ENCODE assay signal across 8 cellular contexts in the genomic region with DNA sequence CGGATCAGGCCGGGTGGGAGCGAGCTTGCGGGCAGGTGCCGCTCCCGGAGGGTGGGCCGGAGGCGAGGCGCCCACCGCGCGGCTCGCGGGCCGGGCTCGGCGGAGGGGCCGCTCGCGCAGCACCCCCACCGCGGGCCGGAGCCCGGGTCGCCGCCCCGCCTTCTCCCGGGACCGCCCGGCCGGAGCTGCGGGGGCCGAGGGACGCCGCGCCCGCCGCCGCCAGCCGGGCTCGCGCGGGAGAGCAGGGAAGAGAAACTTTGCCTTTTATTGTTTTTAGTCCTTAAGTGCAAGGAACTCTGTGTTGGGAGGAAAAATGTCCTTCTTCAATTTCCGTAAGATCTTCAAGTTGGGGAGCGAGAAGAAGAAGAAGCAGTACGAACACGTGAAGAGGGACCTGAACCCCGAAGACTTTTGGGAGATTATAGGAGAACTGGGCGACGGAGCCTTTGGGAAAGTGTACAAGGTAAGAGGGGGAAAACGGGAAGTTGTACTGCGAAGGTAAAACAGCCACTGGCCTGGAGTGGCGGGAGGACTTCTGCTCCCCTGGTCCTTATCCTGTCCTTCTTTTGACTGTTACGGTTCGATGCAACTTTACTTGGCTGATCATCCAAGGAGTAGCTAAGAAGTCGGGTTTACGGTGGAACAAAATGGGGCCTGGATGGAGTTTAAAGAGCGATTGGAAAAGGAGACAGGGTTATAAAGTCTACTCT. TPM values are rescaled to one million over a fixed set of nuclear protein-coding genes. Genes with fewer than 3 reads are reported as not detected.
DNase-seq lines count a peak whose midpoint lies in the region; ATAC-seq and TF ChIP-seq lines count a peak whose summit lies in the region.

No MANE protein-coding gene starts in this region.

- peak overlapping the region; percentile 78 for H3K27ac Mint-ChIP-seq in activated CD8-positive, alpha-beta T cell treated with anti-CD3 and anti-CD28 coated beads, Interleukin-2, amount 10 ng/mL, durations not matched to agents 7 days and 5 days
- H3K27ac Mint-ChIP-seq in neural crest cell (ENCODE audit: unreplicated experiment) = peak overlapping the region; percentile 97

- H3K36me3 ChIP-seq in HEK293 (ENCODE audit: control insufficient read depth in 2 of 2, insufficient read depth in 1 of 2, low read length in 2 of 2) = no peaks in the 10 kb centered on the region

- peak; percentile 74 for DNase-seq in activated effector memory CD4-positive, alpha-beta T cell treated with anti-CD3 and anti-CD28 coated beads, Interleukin-2, amount 50 U/mL, for 16 hours
- DNase-seq in activated effector memory CD4-positive, alpha-beta T cell treated with Interleukin-2 at 50 U/mL for 16 hours = no peak
- peak; percentile 12 for DNase-seq in LoVo (ENCODE audit: low spot score)
- peak; percentile 32 for DNase-seq in activated CD8-positive, alpha-beta T cell treated with anti-CD3 and anti-CD28 coated beads, Interleukin-2, amount 10 ng/mL, durations not matched to agents 7 days and 5 days
- peak; percentile 17 to 40 for DNase-seq in foreskin keratinocyte
- DNase-seq in neural crest cell (ENCODE audit: low read depth, low spot score) = peak; percentile 18
- DNase-seq in activated gamma-delta T cell treated with Interleukin-2 at 50 U/mL for 16 hours = no peak

- H3K9me3 ChIP-seq in HEK293 (ENCODE audit: control insufficient read depth, insufficient read depth, low read depth, low read length) = no peaks in the 10 kb centered on the region

- POLR2A ChIA-PET in HEK293 (lab: Yijun Ruan, JAX) = interaction anchor here (1.0 to 1.1 kb wide), 3 partner anchors 16 to 154 kb away, joined by 3 to 8 read pairs (median 3); a partner anchor contains a TSS
- POLR2A ChIA-PET in activated CD8-positive, alpha-beta T cell treated with anti-CD3 and anti-CD28 coated beads, Interleukin-2, amount 10 ng/mL, durations not matched to agents 7 days and 5 days (lab: Charles Lee) = interaction anchor here (0.6 to 3.1 kb wide), 7 partner anchors 15 to 154 kb away, joined by 3 to 17 read pairs (median 3); a partner anchor contains a TSS

- no peaks in the 10 kb centered on the region for H3K27me3 Mint-ChIP-seq in activated CD8-positive, alpha-beta T cell treated with anti-CD3 and anti-CD28 coated beads, Interleukin-2, amount 10 ng/mL, durations not matched to agents 7 days and 5 days (ENCODE audit: low read depth)
- no peaks in the 10 kb centered on the region for H3K27me3 Mint-ChIP-seq in neural crest cell (ENCODE audit: low read depth)

- H3K4me1 ChIP-seq in HEK293 (ENCODE audit: control insufficient read depth, insufficient read depth, low read length) (peaks cover 5% of the 10 kb centered on the region; the same call in 1 of the 2 replicates), foreskin keratinocyte (peaks cover 18% of the 10 kb centered on the region)

- H3K27ac ChIP-seq in HEK293 (ENCODE audit: extremely low read depth, low read depth, low read length) = peak overlapping the region; percentile 96
- peak overlapping the region; percentile 73 for H3K27ac ChIP-seq in foreskin keratinocyte

- no peaks in the 10 kb centered on the region for H3K9me3 Mint-ChIP-seq in activated CD8-positive, alpha-beta T cell treated with anti-CD3 and anti-CD28 coated beads, Interleukin-2, amount 10 ng/mL, durations not matched to agents 7 days and 5 days (ENCODE audit: insufficient read depth)
- H3K9me3 Mint-ChIP-seq in neural crest cell = no peaks in the 10 kb centered on the region

- CTCF ChIA-PET in HEK293 (lab: Yijun Ruan, JAX) = interaction anchor here (0.6 to 1.4 kb wide), 5 partner anchors 15 to 384 kb away, joined by 3 to 5 read pairs (median 3); no protein-coding TSS in a partner anchor
- CTCF ChIA-PET in activated CD8-positive, alpha-beta T cell treated with anti-CD3 and anti-CD28 coated beads, Interleukin-2, amount 10 ng/mL, durations not matched to agents 7 days and 5 days (lab: Charles Lee) = interaction anchor here (0.6 to 2.6 kb wide), 7 partner anchors 16 to 156 kb away, joined by 3 to 12 read pairs (median 4); a partner anchor contains a TSS

- H3K4me3 Mint-ChIP-seq in activated CD8-positive, alpha-beta T cell treated with anti-CD3 and anti-CD28 coated beads, Interleukin-2, amount 10 ng/mL, durations not matched to agents 7 days and 5 days = peak overlapping the region; percentile 88
- H3K4me3 Mint-ChIP-seq in neural crest cell = peak overlapping the region; percentile 98

- peaks cover 20% of the 10 kb centered on the region for H3K36me3 Mint-ChIP-seq in activated CD8-positive, alpha-beta T cell treated with anti-CD3 and anti-CD28 coated beads, Interleukin-2, amount 10 ng/mL, durations not matched to agents 7 days and 5 days (ENCODE audit: low read depth)
- no peaks in the 10 kb centered on the region for H3K36me3 Mint-ChIP-seq in neural crest cell (ENCODE audit: low read depth)

- peak overlapping the region; percentile 89 for H3K4me3 ChIP-seq in HEK293 (ENCODE audit: low read depth, low read length)

- no peaks in the 10 kb centered on the region for H3K27me3 ChIP-seq in foreskin keratinocyte

- TF ChIP-seq CTCF in HEK293 (tag by site-specific recombination; IDR thresholded peaks at IDR 0.05) = no peak
- TF ChIP-seq CTCF in foreskin keratinocyte (conservative IDR thresholded peaks at IDR 0.05) = no peak
- TF ChIP-seq CTCF in neural crest cell (conservative IDR thresholded peaks at IDR 0.05) = peak; percentile 13

- H3K4me1 Mint-ChIP-seq in activated CD8-positive, alpha-beta T cell treated with anti-CD3 and anti-CD28 coated beads, Interleukin-2, amount 10 ng/mL, durations not matched to agents 7 days and 5 days (ENCODE audit: low read depth) = peaks cover 35% of the 10 kb centered on the region
- peaks cover 44% of the 10 kb centered on the region for H3K4me1 Mint-ChIP-seq in neural crest cell

- ATAC-seq in activated CD8-positive, alpha-beta T cell treated with anti-CD3 and anti-CD28 coated beads, Interleukin-2, amount 10 ng/mL, durations not matched to agents 7 days and 5 days = peak; percentile 54
- peak; percentile 50 for ATAC-seq in foreskin keratinocyte

TF ChIP-seq in HEK293, 187 proteins besides CTCF, POLR2A, EP300 and RAD21 (continues in another document):
- TF ChIP-seq ZFP3 (tag by site-specific recombination; IDR thresholded peaks at IDR 0.05; ENCODE audit: low read depth) (no peak), ZNF530 (tag by site-specific recombination; IDR thresholded peaks at IDR 0.05; ENCODE audit: low read depth) (no peak), ZBTB1 (tag by site-specific recombination; IDR thresholded peaks at IDR 0.05) (no peak), ZSCAN23 (tag by site-specific recombination; IDR thresholded peaks at IDR 0.05) (no peak), ZNF184 (tag by site-specific recombination; IDR thresholded peaks at IDR 0.05) (no peak), ZNF211 (tag by site-specific recombination; IDR thresholded peaks at IDR 0.05; ENCODE audit: low read depth) (no peak), IKZF3 (tag by site-specific recombination; IDR thresholded peaks at IDR 0.05) (peak; percentile 56), ZNF394 (tag by site-specific recombination; IDR thresholded peaks at IDR 0.05; ENCODE audit: borderline replicate concordance) (peak; percentile 56; the same call in 1 of the 2 replicates)
- TF ChIP-seq, protein P1, sequence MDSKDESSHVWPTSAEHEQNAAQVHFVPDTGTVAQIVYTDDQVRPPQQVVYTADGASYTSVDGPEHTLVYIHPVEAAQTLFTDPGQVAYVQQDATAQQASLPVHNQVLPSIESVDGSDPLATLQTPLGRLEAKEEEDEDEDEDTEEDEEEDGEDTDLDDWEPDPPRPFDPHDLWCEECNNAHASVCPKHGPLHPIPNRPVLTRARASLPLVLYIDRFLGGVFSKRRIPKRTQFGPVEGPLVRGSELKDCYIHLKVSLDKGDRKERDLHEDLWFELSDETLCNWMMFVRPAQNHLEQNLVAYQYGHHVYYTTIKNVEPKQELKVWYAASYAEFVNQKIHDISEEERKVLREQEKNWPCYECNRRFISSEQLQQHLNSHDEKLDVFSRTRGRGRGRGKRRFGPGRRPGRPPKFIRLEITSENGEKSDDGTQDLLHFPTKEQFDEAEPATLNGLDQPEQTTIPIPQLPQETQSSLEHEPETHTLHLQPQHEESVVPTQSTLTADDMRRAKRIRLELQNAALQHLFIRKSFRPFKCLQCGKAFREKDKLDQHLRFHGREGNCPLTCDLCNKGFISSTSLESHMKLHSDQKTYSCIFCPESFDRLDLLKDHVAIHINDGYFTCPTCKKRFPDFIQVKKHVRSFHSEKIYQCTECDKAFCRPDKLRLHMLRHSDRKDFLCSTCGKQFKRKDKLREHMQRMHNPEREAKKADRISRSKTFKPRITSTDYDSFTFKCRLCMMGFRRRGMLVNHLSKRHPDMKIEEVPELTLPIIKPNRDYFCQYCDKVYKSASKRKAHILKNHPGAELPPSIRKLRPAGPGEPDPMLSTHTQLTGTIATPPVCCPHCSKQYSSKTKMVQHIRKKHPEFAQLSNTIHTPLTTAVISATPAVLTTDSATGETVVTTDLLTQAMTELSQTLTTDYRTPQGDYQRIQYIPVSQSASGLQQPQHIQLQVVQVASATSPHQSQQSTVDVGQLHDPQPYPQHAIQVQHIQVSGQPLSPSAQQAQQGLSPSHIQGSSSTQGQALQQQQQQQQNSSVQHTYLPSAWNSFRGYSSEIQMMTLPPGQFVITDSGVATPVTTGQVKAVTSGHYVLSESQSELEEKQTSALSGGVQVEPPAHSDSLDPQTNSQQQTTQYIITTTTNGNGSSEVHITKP (tag by site-specific recombination; IDR thresholded peaks at IDR 0.05) = peak; percentile 58; the same call in 1 of the 2 replicates
- TF ChIP-seq, protein P2, sequence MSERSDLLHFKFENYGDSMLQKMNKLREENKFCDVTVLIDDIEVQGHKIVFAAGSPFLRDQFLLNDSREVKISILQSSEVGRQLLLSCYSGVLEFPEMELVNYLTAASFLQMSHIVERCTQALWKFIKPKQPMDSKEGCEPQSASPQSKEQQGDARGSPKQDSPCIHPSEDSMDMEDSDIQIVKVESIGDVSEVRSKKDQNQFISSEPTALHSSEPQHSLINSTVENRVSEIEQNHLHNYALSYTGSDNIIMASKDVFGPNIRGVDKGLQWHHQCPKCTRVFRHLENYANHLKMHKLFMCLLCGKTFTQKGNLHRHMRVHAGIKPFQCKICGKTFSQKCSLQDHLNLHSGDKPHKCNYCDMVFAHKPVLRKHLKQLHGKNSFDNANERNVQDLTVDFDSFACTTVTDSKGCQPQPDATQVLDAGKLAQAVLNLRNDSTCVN (tag by site-specific recombination; optimal IDR thresholded peaks at IDR 0.05) = peak; percentile 40

RNA-seq across cellular contexts. Expression of a gene that starts 0.6 kb away (rescaled TPM):
- 10 to 100 TPM; 32.6 to 33.5 TPM for total RNA-seq in activated CD8-positive, alpha-beta T cell treated with anti-CD3 and anti-CD28 coated beads, Interleukin-2, amount 10 ng/mL, durations not matched to agents 7 days and 5 days
- total RNA-seq in foreskin keratinocyte = 59.3 and 64.3 TPM in 2 replicates
- 10.5 and 11.1 TPM in 2 replicates for polyA plus RNA-seq in foreskin keratinocyte
- total RNA-seq in neural crest cell = 28.4 and 30.0 TPM in 2 replicates

RNA-seq across cellular contexts. Expression of a gene that starts 49.6 kb away (rescaled TPM):
- total RNA-seq in activated CD8-positive, alpha-beta T cell treated with anti-CD3 and anti-CD28 coated beads, Interleukin-2, amount 10 ng/mL, durations not matched to agents 7 days and 5 days = 10 to 100 TPM; 48.8 to 49.8 TPM
- total RNA-seq in foreskin keratinocyte (28.9 and 29.4 TPM in 2 replicates), neural crest cell (11.9 and 13.2 TPM in 2 replicates)
- polyA plus RNA-seq in foreskin keratinocyte = 22.7 and 27.0 TPM in 2 replicates

Comparison
In these comparisons a context has a peak if more than half of its experiments do, and no peak if none do; other contexts are left out.
1. DNase-seq: peak in activated effector memory CD4-positive, alpha-beta T cell treated with anti-CD3 and anti-CD28 coated beads, Interleukin-2, amount 50 U/mL, for 16 hours (single experiment), LoVo (single experiment), activated CD8-positive, alpha-beta T cell treated with anti-CD3 and anti-CD28 coated beads, Interleukin-2, amount 10 ng/mL, durations not matched to agents 7 days and 5 days (single experiment), foreskin keratinocyte (2 of 2) and neural crest cell (single experiment); none in activated effector memory CD4-positive, alpha-beta T cell treated with Interleukin-2 at 50 U/mL for 16 hours (single experiment) and activated gamma-delta T cell treated with Interleukin-2 at 50 U/mL for 16 hours (single experiment).